ENCODE assay signal across 15 cellular contexts in genomic region chr15:63555520-63555919, GRCh38.
"Had no signal": no experiment of that assay in that cellular context is flagged by ENCODE, and none has a peak within 500 bp of the region (broad histone marks: within the 10 kb centered on the region; RNA-seq: fewer than 3 reads in every experiment).

No MANE protein-coding gene starts in this region.

- DNase-seq: activated CD4-positive, alpha-beta T cell treated with anti-CD3 and anti-CD28 coated beads for 48 hours; activated CD8-positive, alpha-beta memory T cell treated with anti-CD3 and anti-CD28 coated beads, Interleukin-2, amount 50 U/mL, for 48 hours; activated CD8-positive, alpha-beta T cell treated with anti-CD3 and anti-CD28 coated beads, Interleukin-2, amount 10 ng/mL, durations not matched to agents 7 days and 5 days; activated naive CD4-positive, alpha-beta T cell treated with anti-CD3 and anti-CD28 coated beads, Interleukin-2, amount 50 U/mL, for 16 hours; brain microvascular endothelial cell; cerebellar nuclear complex; foreskin melanocyte; left ventricle myocardium inferior; mucosa of descending colon; nephron progenitor cell; T-helper 2 cell had no signal

- H3K27me3 Mint-ChIP-seq: dendritic cell treated with granulocyte-macrophage colony-stimulating factor and Interleukin-4, amounts not matched to agents 40 ng/mL and 50 ng/mL, for 4 days had no signal

- H3K27ac ChIP-seq: epithelial cell of prostate, left ventricle myocardium inferior had no signal

- H3K4me3 Mint-ChIP-seq: activated CD8-positive, alpha-beta T cell treated with anti-CD3 and anti-CD28 coated beads, Interleukin-2, amount 10 ng/mL, durations not matched to agents 7 days and 5 days; dendritic cell treated with granulocyte-macrophage colony-stimulating factor and Interleukin-4, amounts not matched to agents 40 ng/mL and 50 ng/mL, for 4 days; nephron progenitor cell had no signal

- H3K27me3 ChIP-seq: brain microvascular endothelial cell had no signal

- H3K9me3 Mint-ChIP-seq: activated T-helper 2 cell treated with anti-CD3 and anti-CD28 coated beads, Interferon-gamma antibody, Interleukin-2, Interleukin-4, amounts not matched to agents 10 μg/mL and 5 μg/mL and 100 μg/mL, durations not matched to agents 14 hours and 24 hours and 36 hours; dendritic cell treated with granulocyte-macrophage colony-stimulating factor and Interleukin-4, amounts not matched to agents 40 ng/mL and 50 ng/mL, for 4 days; nephron progenitor cell had no signal

- H3K9me3 ChIP-seq: left ventricle myocardium inferior, mucosa of descending colon had no signal

- H3K4me3 ChIP-seq: left ventricle myocardium inferior, mucosa of descending colon had no signal

- H3K27ac Mint-ChIP-seq: activated CD8-positive, alpha-beta T cell treated with anti-CD3 and anti-CD28 coated beads, Interleukin-2, amount 10 ng/mL, durations not matched to agents 7 days and 5 days; activated T-helper 2 cell treated with anti-CD3 and anti-CD28 coated beads, Interferon-gamma antibody, Interleukin-2, Interleukin-4, amounts not matched to agents 10 μg/mL and 5 μg/mL and 100 μg/mL, durations not matched to agents 14 hours and 24 hours and 36 hours; dendritic cell treated with granulocyte-macrophage colony-stimulating factor and Interleukin-4, amounts not matched to agents 40 ng/mL and 50 ng/mL, for 4 days; nephron progenitor cell had no signal

- ATAC-seq: activated CD8-positive, alpha-beta T cell treated with anti-CD3 and anti-CD28 coated beads, Interleukin-2, amount 10 ng/mL, durations not matched to agents 7 days and 5 days; mucosa of descending colon; sciatic nerve had no signal
